Comparison of ENCODE assay signal across 14 cellular contexts in the genomic region with DNA sequence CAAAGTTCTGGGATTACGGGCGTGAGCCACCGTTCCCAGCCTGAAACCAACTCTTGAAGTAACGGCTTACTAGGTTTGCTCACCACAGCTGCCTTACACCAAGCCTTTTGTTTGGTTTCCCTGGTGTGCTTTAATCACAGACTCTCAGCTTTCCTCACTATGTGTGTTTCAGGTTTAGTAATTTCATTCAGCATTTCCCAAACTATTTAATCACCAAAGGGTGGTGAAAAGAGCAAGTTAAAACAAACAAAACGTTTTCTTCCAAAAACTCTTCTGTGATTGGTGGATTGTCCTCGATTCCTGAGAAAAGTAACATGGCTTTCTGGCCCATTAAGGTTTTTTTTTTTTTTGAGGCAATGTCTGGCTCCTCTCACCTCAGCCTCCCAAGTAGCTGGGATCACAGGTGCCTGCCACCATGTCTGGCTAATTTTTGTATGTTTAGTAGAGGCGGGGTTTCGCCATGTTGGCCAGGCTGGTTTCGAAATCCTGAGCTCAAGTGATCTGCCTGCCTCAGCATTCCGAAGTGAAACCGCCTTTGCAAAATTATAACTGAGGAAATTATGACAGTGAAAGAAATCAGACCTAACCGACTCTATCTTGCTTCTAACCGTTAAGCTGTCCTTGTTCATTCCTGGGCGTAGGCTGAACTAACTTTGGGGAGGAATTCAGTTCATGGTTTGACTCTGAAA. TPM values are rescaled to one million over a fixed set of nuclear protein-coding genes. Genes with fewer than 3 reads are reported as not detected.
DNase-seq lines count a peak whose midpoint lies in the region; ATAC-seq and TF ChIP-seq lines count a peak whose summit lies in the region.
"Had no signal": no experiment of that assay in that cellular context is flagged by ENCODE, and none has a peak within 500 bp of the region (broad histone marks: within the 10 kb centered on the region; RNA-seq: fewer than 3 reads in every experiment).

No MANE protein-coding gene starts in this region.

- peaks cover 36 to 68% (median 41%) of the 10 kb centered on the region in 10 experiments for H3K4me1 ChIP-seq in BLaER1 treated with 17β-estradiol and CSF1 and Interleukin-3, amounts not matched to agents 10 nM and 100 nM
- H3K4me1 ChIP-seq in CD4-positive, alpha-beta memory T cell (ENCODE audit: insufficient read depth, low read length) = peaks cover 38% of the 10 kb centered on the region
- H3K4me1 ChIP-seq in OCI-LY3 (ENCODE audit: low read length) (peaks cover 51% of the 10 kb centered on the region), right lobe of liver (peaks cover 0 to 17% (median 5%) of the 10 kb centered on the region in 4 donors)

- H3K9ac ChIP-seq in BLaER1 treated with 17β-estradiol and CSF1 and Interleukin-3, amounts not matched to agents 10 nM and 100 nM = no peak overlapping the region
- peak overlapping the region; percentile 84; the same call in 1 of the 2 replicates for H3K9ac ChIP-seq in OCI-LY3 (ENCODE audit: low read length)

- H4K20me1 ChIP-seq in BLaER1 treated with 17β-estradiol and CSF1 and Interleukin-3, amounts not matched to agents 10 nM and 100 nM = peaks cover 0 to 5% (median 0%) of the 10 kb centered on the region in 11 experiments; a peak in 2 of 22 replicates
- no peaks in the 10 kb centered on the region for H4K20me1 ChIP-seq in OCI-LY3 (ENCODE audit: insufficient read depth, low read length)

- intact Hi-C loops in CD4-positive, alpha-beta memory T cell (cut with micrococcal nuclease) = loop anchor here (2.0 to 5.0 kb wide), 4 partner anchors 216 to 1004 kb away; a partner anchor contains a TSS
- intact Hi-C loops in right lobe of liver (cut with DNase I) = no loop called here

- H3K9me3 Mint-ChIP-seq in CD4-positive, alpha-beta memory T cell = no peaks in the 10 kb centered on the region

- peak overlapping the region in 7 of 8 donors; percentile 21 to 99 (median 87) for H3K4me3 Mint-ChIP-seq in CD4-positive, alpha-beta memory T cell

- H3K36me3 ChIP-seq in BLaER1 treated with 17β-estradiol and CSF1 and Interleukin-3, amounts not matched to agents 10 nM and 100 nM = peaks cover 0 to 14% (median 9%) of the 10 kb centered on the region in 11 experiments; a peak in 14 of 22 replicates
- H3K36me3 ChIP-seq in CD4-positive, alpha-beta memory T cell (ENCODE audit: insufficient read depth, low read length) = no peaks in the 10 kb centered on the region
- H3K36me3 ChIP-seq in OCI-LY3 (replicated peaks; ENCODE audit: low read depth, low read length) = peaks cover 4% of the 10 kb centered on the region
- H3K36me3 ChIP-seq in right lobe of liver = peaks cover 0 to 8% (median 2%) of the 10 kb centered on the region in 4 donors

- H3K36me3 Mint-ChIP-seq in CD4-positive, alpha-beta memory T cell = peaks cover 7 to 33% of the 10 kb centered on the region in 2 donors

- no peaks in the 10 kb centered on the region for H3K27me3 ChIP-seq in BLaER1 treated with 17β-estradiol and CSF1 and Interleukin-3, amounts not matched to agents 10 nM and 100 nM
- no peaks in the 10 kb centered on the region for H3K27me3 ChIP-seq in CD4-positive, alpha-beta memory T cell (ENCODE audit: insufficient read depth, low read length)
- H3K27me3 ChIP-seq in OCI-LY3 (ENCODE audit: low read depth, low read length) = no peaks in the 10 kb centered on the region
- H3K27me3 ChIP-seq in right lobe of liver = no peaks in the 10 kb centered on the region
- H3K27me3 ChIP-seq: SJSA1, thyroid gland had no signal

- 74% methylated on average over 12 of the region's 14 CpGs for WGBS in right lobe of liver (ENCODE audit: insufficient coverage, low coverage, low lambda C conversion rate, missing lambda C conversion rate)

- DNase-seq in CD4-positive, alpha-beta memory T cell = no peak
- DNase-seq in cerebellar cortex (ENCODE audit: low spot score) (peak; percentile 83), right lobe of liver (no peak), epidermal melanocyte (ENCODE audit: insufficient read length, low spot score) (no peak)
- no peak for DNase-seq in stimulated activated CD8-positive, alpha-beta memory T cell treated with anti-CD3 and anti-CD28 coated beads, Interleukin-4, amount 100 ng/mL, for 48 hours
- DNase-seq: aorta, foreskin melanocyte, islet precursor cell, MM.1S had no signal

- CTCF ChIA-PET in CD4-positive, alpha-beta memory T cell (lab: Charles Lee; ENCODE audit: partially characterized antibody) = no interaction called here

- no peak for ATAC-seq in right lobe of liver
- no peak for ATAC-seq in HG03175 (IDR thresholded peaks at IDR 0.05; ENCODE audit: unreplicated experiment)

- POLR2A ChIA-PET in CD4-positive, alpha-beta memory T cell (lab: Charles Lee; ENCODE audit: partially characterized antibody) = interaction anchor here (1.2 kb wide), 1 partner anchor 971 kb away, joined by 3 read pairs; no protein-coding TSS in a partner anchor

- no peaks in the 10 kb centered on the region; a peak in 1 of 22 replicates for H3K9me3 ChIP-seq in BLaER1 treated with 17β-estradiol and CSF1 and Interleukin-3, amounts not matched to agents 10 nM and 100 nM (replicated peaks in 1 of 11)
- H3K9me3 ChIP-seq in CD4-positive, alpha-beta memory T cell (ENCODE audit: control insufficient read depth in 1 of 2, low read length in 2 of 2) = no peaks in the 10 kb centered on the region
- H3K9me3 ChIP-seq in OCI-LY3 (ENCODE audit: insufficient read depth, low read length) (no peaks in the 10 kb centered on the region), right lobe of liver (no peaks in the 10 kb centered on the region)
- H3K9me3 ChIP-seq: SJSA1, thyroid gland had no signal

- no peak for TF ChIP-seq POLR2A in right lobe of liver (IDR thresholded peaks at IDR 0.05)

- no peak overlapping the region for H3K4me3 ChIP-seq in BLaER1 treated with 17β-estradiol and CSF1 and Interleukin-3, amounts not matched to agents 10 nM and 100 nM
- no peak overlapping the region for H3K4me3 ChIP-seq in CD4-positive, alpha-beta memory T cell (ENCODE audit: low read length in 2 of 2)
- H3K4me3 ChIP-seq in OCI-LY3 (ENCODE audit: low read length) (peak overlapping the region; percentile 88), right lobe of liver (no peak overlapping the region)

- TF ChIP-seq CTCF in OCI-LY3 (IDR thresholded peaks at IDR 0.05; ENCODE audit: low read depth, low read length) (no peak), right lobe of liver (IDR thresholded peaks at IDR 0.05) (no peak)

- H3K79me2 ChIP-seq in OCI-LY3 (ENCODE audit: low read length) = peaks cover 39% of the 10 kb centered on the region

- H3K27ac ChIP-seq in BLaER1 treated with 17β-estradiol and CSF1 and Interleukin-3, amounts not matched to agents 10 nM and 100 nM = peak overlapping the region in 7 of 11 experiments; percentile 62 to 88 (median 75); a peak in 10 of 22 replicates
- no peak overlapping the region for H3K27ac ChIP-seq in CD4-positive, alpha-beta memory T cell (ENCODE audit: low read depth, low read length)
- H3K27ac ChIP-seq in OCI-LY3 (ENCODE audit: low read length) (peak overlapping the region; percentile 96), right lobe of liver (no peak overlapping the region)
- H3K27ac ChIP-seq: SJSA1 had no signal

- H3K4me1 Mint-ChIP-seq in CD4-positive, alpha-beta memory T cell = peaks cover 38 to 55% (median 46%) of the 10 kb centered on the region in 4 donors

- no peaks in the 10 kb centered on the region for H3K27me3 Mint-ChIP-seq in CD4-positive, alpha-beta memory T cell

- H2AFZ ChIP-seq in OCI-LY3 (ENCODE audit: low read depth, low read length) = no peak overlapping the region

- peak overlapping the region in 10 of 11 experiments; percentile 76 to 97 (median 94); a peak in 12 of 22 replicates for H3K4me2 ChIP-seq in BLaER1 treated with 17β-estradiol and CSF1 and Interleukin-3, amounts not matched to agents 10 nM and 100 nM
- H3K4me2 ChIP-seq in OCI-LY3 (ENCODE audit: low read length) = peak overlapping the region; percentile 90

- H3K27ac Mint-ChIP-seq in CD4-positive, alpha-beta memory T cell = peak overlapping the region in 4 of 7 donors; percentile 45 to 65 (median 60)

RNA-seq across cellular contexts. Expression of a gene that starts 1.5 kb away (rescaled TPM):
- total RNA-seq in CD4-positive, alpha-beta memory T cell = 10 to 100 TPM; 35.2 to 38.1 TPM
- 1 to 10 TPM in 1 of 2 donors, under 1 TPM in 1; 0.95 to 4.2 TPM for polyA plus RNA-seq in CD4-positive, alpha-beta memory T cell
- total RNA-seq in right lobe of liver = 10 to 100 TPM in 5 of 6 experiments, 1 to 10 TPM in 1; 8.3 to 14.8 (median 11.3) TPM

RNA-seq across cellular contexts. Expression of a gene that starts 1.7 kb away (rescaled TPM):
- total RNA-seq in CD4-positive, alpha-beta memory T cell = 10 to 100 TPM; 27.1 to 35.6 TPM
- 10 to 100 TPM; 22.0 to 35.7 TPM for polyA plus RNA-seq in CD4-positive, alpha-beta memory T cell
- 1 to 10 TPM; 2.7 to 5.8 (median 4.3) TPM for total RNA-seq in right lobe of liver

Comparison
In these comparisons a context has a peak if more than half of its experiments do, and no peak if none do; other contexts are left out.
1. H3K27ac ChIP-seq: peak in BLaER1 treated with 17β-estradiol and CSF1 and Interleukin-3, amounts not matched to agents 10 nM and 100 nM (7 of 11) and OCI-LY3 (single experiment); none in CD4-positive, alpha-beta memory T cell (single experiment) and right lobe of liver (0 of 3).
2. RNA of a gene that starts 1.7 kb away (total RNA-seq): 27.1 to 35.6 TPM in CD4-positive, alpha-beta memory T cell; 2.7 to 5.8 TPM in right lobe of liver; every median in the first group is over 4 times any median in the second.